Comparison of ENCODE assay signal across 8 cellular contexts in genomic region chr14:20477211-20477876, GRCh38. TPM values are rescaled to one million over a fixed set of nuclear protein-coding genes. Genes with fewer than 3 reads are reported as not detected.
DNase-seq lines count a peak whose midpoint lies in the region; ATAC-seq and TF ChIP-seq lines count a peak whose summit lies in the region.

No MANE protein-coding gene starts in this region.

- peak overlapping the region; percentile 83 for H3K27ac Mint-ChIP-seq in activated T-cell treated with anti-CD3 and anti-CD28 coated beads, Interleukin-2, amount 50 U/mL, for 72 hours

- H3K4me1 ChIP-seq in right atrium auricular region (peaks cover 0 to 21% of the 10 kb centered on the region in 2 donors), thyroid gland (peaks cover 4 to 14% of the 10 kb centered on the region in 2 donors)

- no peaks in the 10 kb centered on the region for H3K9me3 Mint-ChIP-seq in activated T-cell treated with anti-CD3 and anti-CD28 coated beads, Interleukin-2, amount 50 U/mL, for 72 hours

- peak overlapping the region; percentile 48 to 50 for H3K4me3 Mint-ChIP-seq in activated T-cell treated with anti-CD3 and anti-CD28 coated beads, Interleukin-2, amount 50 U/mL, for 72 hours

- H3K4me1 Mint-ChIP-seq in activated T-cell treated with anti-CD3 and anti-CD28 coated beads, Interleukin-2, amount 50 U/mL, for 72 hours (ENCODE audit: low read depth): peaks cover 57% of the 10 kb centered on the region

- peak overlapping the region; percentile 42 to 65 for H3K27ac ChIP-seq in right atrium auricular region
- H3K27ac ChIP-seq in thyroid gland: peak overlapping the region in 2 of 3 donors; percentile 19 to 31

- no peaks in the 10 kb centered on the region for H3K27me3 Mint-ChIP-seq in activated T-cell treated with anti-CD3 and anti-CD28 coated beads, Interleukin-2, amount 50 U/mL, for 72 hours (ENCODE audit: low read depth)

- no peaks in the 10 kb centered on the region for H3K9me3 ChIP-seq in right atrium auricular region
- H3K9me3 ChIP-seq in thyroid gland: no peaks in the 10 kb centered on the region

- TF ChIP-seq POLR2A in thyroid gland (IDR thresholded peaks at IDR 0.05): no peak

- WGBS in thyroid gland, 2 donors: 53 to 64% methylated on average over 1 of the region's 1 CpG

- DNase-seq in stimulated activated naive CD4-positive, alpha-beta T cell (lab: John Stamatoyannopoulos, UW): peak in 5 of 6 experiments; percentile 25 to 70 (median 53)
- DNase-seq in stimulated activated naive CD4-positive, alpha-beta T cell treated with Interleukin-2 at 50 U/mL for 16 hours (lab: John Stamatoyannopoulos, UW): no peak
- peak; percentile 25 to 26 for DNase-seq in activated T-cell treated with anti-CD3 and anti-CD28 coated beads, Interleukin-2, amount 50 U/mL, for 72 hours
- no peak for DNase-seq in right atrium auricular region (ENCODE audit: low spot score)
- DNase-seq in thyroid gland: peak; percentile 85 to 89
- no peak for DNase-seq in stimulated activated CD4-positive, alpha-beta T cell treated with anti-CD3 and anti-CD28 coated beads, Interleukin-2, amount 100 ng/mL, for 24 hours

- no peak for TF ChIP-seq CTCF in right atrium auricular region (IDR thresholded peaks at IDR 0.05)
- TF ChIP-seq CTCF in thyroid gland (IDR thresholded peaks at IDR 0.05): no peak

- peak; percentile 38 to 51 for ATAC-seq in activated T-cell treated with anti-CD3 and anti-CD28 coated beads, Interleukin-2, amount 50 U/mL, for 72 hours (replicated peaks in 1 of 2)
- no peak for ATAC-seq in HG02870 (IDR thresholded peaks at IDR 0.05; ENCODE audit: unreplicated experiment)
- ATAC-seq in GM21515 (IDR thresholded peaks at IDR 0.05; ENCODE audit: unreplicated experiment): no peak

- H3K36me3 ChIP-seq in right atrium auricular region (peaks cover 20% of the 10 kb centered on the region), thyroid gland (peaks cover 14 to 21% of the 10 kb centered on the region in 2 donors)

- H3K4me3 ChIP-seq in right atrium auricular region: no peak overlapping the region
- no peak overlapping the region for H3K4me3 ChIP-seq in thyroid gland (replicated peaks in 1 of 3)

- no peaks in the 10 kb centered on the region for H3K27me3 ChIP-seq in right atrium auricular region
- no peaks in the 10 kb centered on the region for H3K27me3 ChIP-seq in thyroid gland

- intact Hi-C loops in thyroid gland (cut with DNase I): no loop called here

- H3K36me3 Mint-ChIP-seq in activated T-cell treated with anti-CD3 and anti-CD28 coated beads, Interleukin-2, amount 50 U/mL, for 72 hours (ENCODE audit: insufficient read depth in 2 of 2): peaks cover 18 to 43% of the 10 kb centered on the region in 2 donors

RNA-seq across cellular contexts. Expression of gene PNP, which starts 8.1 kb away (rescaled TPM):
- total RNA-seq in activated T-cell treated with anti-CD3 and anti-CD28 coated beads, Interleukin-2, amount 50 U/mL, for 72 hours: 100 to 1,000 TPM; 111 to 115 TPM
- 10 to 100 TPM in 1 of 2 donors, 1 to 10 TPM in 1; 7.4 to 25.2 TPM for total RNA-seq in right atrium auricular region
- 10 to 100 TPM; 13.9 to 29.3 (median 18.7) TPM for total RNA-seq in thyroid gland

RNA-seq across cellular contexts. Expression of gene PIP4P1, which starts 16.1 kb away (rescaled TPM):
- 10 to 100 TPM; 38.2 to 45.8 TPM for total RNA-seq in activated T-cell treated with anti-CD3 and anti-CD28 coated beads, Interleukin-2, amount 50 U/mL, for 72 hours
- total RNA-seq in right atrium auricular region (10 to 100 TPM in 1 of 2 donors, 1 to 10 TPM in 1; 9.8 to 13.3 TPM), thyroid gland (10 to 100 TPM; 15.4 to 29.1 (median 23.1) TPM)

RNA-seq across cellular contexts. Expression of gene APEX1, which starts 22.3 kb away (rescaled TPM):
- total RNA-seq in activated T-cell treated with anti-CD3 and anti-CD28 coated beads, Interleukin-2, amount 50 U/mL, for 72 hours: 100 to 1,000 TPM; 198 to 209 TPM
- 10 to 100 TPM; 72.6 to 97.6 TPM for total RNA-seq in right atrium auricular region
- total RNA-seq in thyroid gland: 100 to 1,000 TPM; 133 to 179 (median 142) TPM

RNA-seq across cellular contexts. Expression of gene OSGEP, which starts 22.7 kb away (rescaled TPM):
- 10 to 100 TPM; 50.7 to 68.1 TPM for total RNA-seq in activated T-cell treated with anti-CD3 and anti-CD28 coated beads, Interleukin-2, amount 50 U/mL, for 72 hours
- total RNA-seq in right atrium auricular region: 10 to 100 TPM; 23.8 to 30.1 TPM
- 10 to 100 TPM; 56.7 to 88.8 (median 75.0) TPM for total RNA-seq in thyroid gland

RNA-seq across cellular contexts. Expression of gene RNASE10, which starts 28.0 kb away (rescaled TPM):
- total RNA-seq in activated T-cell treated with anti-CD3 and anti-CD28 coated beads, Interleukin-2, amount 50 U/mL, for 72 hours: under 1 TPM; 0.77 to 0.90 TPM
- total RNA-seq in right atrium auricular region: not detected
- total RNA-seq in thyroid gland: not detected

Comparison
In these comparisons a context has a peak if more than half of its experiments do, and no peak if none do; other contexts are left out.
1. DNase-seq: peak in stimulated activated naive CD4-positive, alpha-beta T cell (5 of 6), activated T-cell treated with anti-CD3 and anti-CD28 coated beads, Interleukin-2, amount 50 U/mL, for 72 hours (2 of 2) and thyroid gland (2 of 2); none in stimulated activated naive CD4-positive, alpha-beta T cell treated with Interleukin-2 at 50 U/mL for 16 hours (single experiment), right atrium auricular region (single experiment) and stimulated activated CD4-positive, alpha-beta T cell treated with anti-CD3 and anti-CD28 coated beads, Interleukin-2, amount 100 ng/mL, for 24 hours (0 of 2).
2. ATAC-seq: peak in activated T-cell treated with anti-CD3 and anti-CD28 coated beads, Interleukin-2, amount 50 U/mL, for 72 hours (2 of 2); none in HG02870 (single experiment) and GM21515 (single experiment).